12 cellular contexts compared by ENCODE assay signal in genomic region chrX:130083107-130083490, GRCh38. TPM values are rescaled to one million over a fixed set of nuclear protein-coding genes. Genes with fewer than 3 reads are reported as not detected.
DNase-seq lines count a peak whose midpoint lies in the region; ATAC-seq, FAIRE-seq and TF ChIP-seq lines count a peak whose summit lies in the region.
"Had no signal": no experiment of that assay in that cellular context is flagged by ENCODE, and none has a peak within 500 bp of the region (broad histone marks: within the 10 kb centered on the region; RNA-seq: fewer than 3 reads in every experiment).

No MANE protein-coding gene starts in this region.

- H3K4me1 ChIP-seq in K562 (replicated peaks in 1 of 2; ENCODE audit: control insufficient read depth in 2 of 2, insufficient read depth in 2 of 2, low read length in 2 of 2), result peaks cover 61 to 62% of the 10 kb centered on the region in 2 experiments
- peaks cover 14% of the 10 kb centered on the region for H3K4me1 ChIP-seq in osteoblast (ENCODE audit: insufficient read depth, low read length)
- H3K4me1 ChIP-seq: parathyroid adenoma, testis had no signal

- H3K27ac ChIP-seq in KOPT-K1 (ENCODE audit: low read depth, low read length, poor library complexity, severe bottlenecking), result peak overlapping the region; percentile 88
- peak overlapping the region; percentile 78 for H3K27ac ChIP-seq in K562 (ENCODE audit: extremely low read depth, low read depth, low read length)
- no peak overlapping the region for H3K27ac ChIP-seq in osteoblast (ENCODE audit: low read depth, low read length)
- H3K27ac ChIP-seq: parathyroid adenoma, testis had no signal

- no peak overlapping the region; a peak in 1 of 4 replicates for H3K9ac ChIP-seq in K562 (ENCODE audit: insufficient read depth in 1 of 2, low read depth in 2 of 2, low read length in 2 of 2)
- H3K9ac ChIP-seq: parathyroid adenoma had no signal

- intact Hi-C loops in K562 (cut with micrococcal nuclease), result loop anchor here (5.0 kb wide), 1 partner anchor 89 kb away; the partner anchor contains the start of gene RAB33A

- DNase-seq in ELF-1 (ENCODE audit: low read depth, low spot score), result peak; percentile 71
- peak; percentile 49 to 63 (median 50) for DNase-seq in K562 (ENCODE audit: extremely low read depth in 1 of 4, low spot score in 3 of 4)
- DNase-seq in osteoblast (ENCODE audit: insufficient read length, low spot score, missing footprints), result peak; percentile 17
- no peak for DNase-seq in NCI-H187 treated with DMSO at 0.1 percent for 48 hours (lab: John Stamatoyannopoulos, UW)
- DNase-seq: activated CD4-positive, CD25-positive, alpha-beta regulatory T cell treated with anti-CD3 and anti-CD28 coated beads, Interleukin-2, amount 50 U/mL, for 72 hours; anterior cingulate cortex; testis had no signal

- peaks cover 70% of the 10 kb centered on the region for H3K79me2 ChIP-seq in K562 (ENCODE audit: control insufficient read depth, insufficient read depth, low read length)
- H3K79me2 ChIP-seq in osteoblast (ENCODE audit: insufficient read depth, low read length), result peaks cover 48% of the 10 kb centered on the region
- H3K79me2 ChIP-seq: parathyroid adenoma had no signal

- FAIRE-seq in K562 (lab: Jason Lieb, UNC), result no peak
- FAIRE-seq: keratinocyte had no signal

- WGBS in K562 (ENCODE audit: insufficient coverage, low coverage, missing lambda C conversion rate), result 0% methylated on average over 3 of the region's 7 CpGs

- no peaks in the 10 kb centered on the region for H3K27me3 ChIP-seq in K562 (ENCODE audit: control insufficient read depth in 2 of 2, insufficient read depth in 2 of 2, low read length in 2 of 2)
- H3K27me3 ChIP-seq in osteoblast (ENCODE audit: insufficient read depth, low read length), result no peaks in the 10 kb centered on the region
- H3K27me3 ChIP-seq: testis had no signal

- BruUV-seq in K562 (replicated peaks; lab: Mats Ljungman, UMichigan), result no TSS peak

- peak overlapping the region; percentile 72 for H3K4me2 ChIP-seq in K562 (ENCODE audit: insufficient read depth, low read length)
- no peak overlapping the region for H3K4me2 ChIP-seq in osteoblast (ENCODE audit: insufficient read depth, low read length)

- CTCF ChIA-PET in K562 (lab: Yijun Ruan, JAX; ENCODE audit: low intra/inter-chr PET ratio), result no interaction called here

- POLR2A ChIA-PET in K562 (lab: Yijun Ruan, JAX), result no interaction called here

- 0 out of 2 replicates have a peak, but pooled peaks cover 4% of the 10 kb centered on the region for H4K20me1 ChIP-seq in K562 (replicated peaks; ENCODE audit: control insufficient read depth, insufficient read depth, low read length)
- H4K20me1 ChIP-seq in osteoblast (ENCODE audit: insufficient read depth, low read length), result peaks cover 18% of the 10 kb centered on the region

- H3K9me1 ChIP-seq in K562 (ENCODE audit: control insufficient read depth, insufficient read depth, low read length), result peaks cover 8% of the 10 kb centered on the region

- H3K4me3 ChIP-seq in K562 (no peak overlapping the region; the same call in 1 of the 2 replicates), osteoblast (ENCODE audit: insufficient read depth, low read length) (no peak overlapping the region)
- H3K4me3 ChIP-seq: testis had no signal

- no peak for TF ChIP-seq EP300 in K562 (IDR thresholded peaks at IDR 0.05; ENCODE audit: low read length)

- in situ Hi-C loops in K562 (cut with MboI), result no loop called here

- TF ChIP-seq CTCF in K562 (IDR thresholded peaks at IDR 0.05 in 2 of 3, conservative IDR thresholded peaks at IDR 0.05 in 1 of 3; ENCODE audit: insufficient read depth in 2 of 3, low read depth in 1 of 3, low read length in 3 of 3), result no peak
- no peak for TF ChIP-seq CTCF in osteoblast (IDR thresholded peaks at IDR 0.05; ENCODE audit: extremely low read depth, low read depth, low read length)

- H2AFZ ChIP-seq in K562 (ENCODE audit: low read depth, low read length) (no peak overlapping the region), osteoblast (ENCODE audit: low read length) (no peak overlapping the region)
- H2AFZ ChIP-seq: parathyroid adenoma had no signal

- ATAC-seq in K562, result peak; percentile 34
- no peak for ATAC-seq in HG02759 (IDR thresholded peaks at IDR 0.05; ENCODE audit: unreplicated experiment)
- no peak for ATAC-seq in HG02571 (IDR thresholded peaks at IDR 0.05; ENCODE audit: unreplicated experiment)

- no peak for TF ChIP-seq POLR2A in K562 (conservative IDR thresholded peaks at IDR 0.05)

- H3K36me3 ChIP-seq in KOPT-K1 (ENCODE audit: insufficient read depth, low read length) (no peaks in the 10 kb centered on the region), K562 (ENCODE audit: control insufficient read depth, insufficient read depth, low read length) (peaks cover 62% of the 10 kb centered on the region; the same call in 2 of the 3 replicates), osteoblast (ENCODE audit: insufficient read depth, low read length) (no peaks in the 10 kb centered on the region)

- no peak for TF ChIP-seq RAD21 in K562 (CRISPR knock-in tag; conservative IDR thresholded peaks at IDR 0.05 in 1 of 2, IDR thresholded peaks at IDR 0.05 in 1 of 2)

- H3K9me3 ChIP-seq in KOPT-K1 (ENCODE audit: insufficient read depth, low read length, poor library complexity, severe bottlenecking), result no peaks in the 10 kb centered on the region
- no peaks in the 10 kb centered on the region for H3K9me3 ChIP-seq in K562 (replicated peaks; ENCODE audit: control insufficient read depth, insufficient read depth, low read depth, low read length)
- H3K9me3 ChIP-seq in osteoblast (ENCODE audit: low read depth, low read length), result no peaks in the 10 kb centered on the region
- H3K9me3 ChIP-seq: testis had no signal

TF ChIP-seq in K562, 482 proteins besides CTCF, POLR2A, EP300 and RAD21 (continues in another document):
- TF ChIP-seq, protein P1, sequence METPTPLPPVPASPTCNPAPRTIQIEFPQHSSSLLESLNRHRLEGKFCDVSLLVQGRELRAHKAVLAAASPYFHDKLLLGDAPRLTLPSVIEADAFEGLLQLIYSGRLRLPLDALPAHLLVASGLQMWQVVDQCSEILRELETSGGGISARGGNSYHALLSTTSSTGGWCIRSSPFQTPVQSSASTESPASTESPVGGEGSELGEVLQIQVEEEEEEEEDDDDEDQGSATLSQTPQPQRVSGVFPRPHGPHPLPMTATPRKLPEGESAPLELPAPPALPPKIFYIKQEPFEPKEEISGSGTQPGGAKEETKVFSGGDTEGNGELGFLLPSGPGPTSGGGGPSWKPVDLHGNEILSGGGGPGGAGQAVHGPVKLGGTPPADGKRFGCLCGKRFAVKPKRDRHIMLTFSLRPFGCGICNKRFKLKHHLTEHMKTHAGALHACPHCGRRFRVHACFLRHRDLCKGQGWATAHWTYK (CRISPR knock-in tag; IDR thresholded peaks at IDR 0.05), result no peak
- 0 out of 2 replicates have a peak, but pooled peaks have one; percentile 1 for TF ChIP-seq CBX1 (IDR thresholded peaks at IDR 0.05; ENCODE audit: low read depth)
- no peak for TF ChIP-seq BDP1 (IDR thresholded peaks at IDR 0.05; ENCODE audit: insufficient read depth, insufficient read length)
- TF ChIP-seq ZKSCAN8 (CRISPR knock-in tag; IDR thresholded peaks at IDR 0.05), result no peak
- TF ChIP-seq HDAC3 (IDR thresholded peaks at IDR 0.05; ENCODE audit: borderline replicate concordance, partially characterized antibody), result no peak
- TF ChIP-seq RUNX1 (IDR thresholded peaks at IDR 0.05; ENCODE audit: low read depth), result no peak
- TF ChIP-seq, protein P2, sequence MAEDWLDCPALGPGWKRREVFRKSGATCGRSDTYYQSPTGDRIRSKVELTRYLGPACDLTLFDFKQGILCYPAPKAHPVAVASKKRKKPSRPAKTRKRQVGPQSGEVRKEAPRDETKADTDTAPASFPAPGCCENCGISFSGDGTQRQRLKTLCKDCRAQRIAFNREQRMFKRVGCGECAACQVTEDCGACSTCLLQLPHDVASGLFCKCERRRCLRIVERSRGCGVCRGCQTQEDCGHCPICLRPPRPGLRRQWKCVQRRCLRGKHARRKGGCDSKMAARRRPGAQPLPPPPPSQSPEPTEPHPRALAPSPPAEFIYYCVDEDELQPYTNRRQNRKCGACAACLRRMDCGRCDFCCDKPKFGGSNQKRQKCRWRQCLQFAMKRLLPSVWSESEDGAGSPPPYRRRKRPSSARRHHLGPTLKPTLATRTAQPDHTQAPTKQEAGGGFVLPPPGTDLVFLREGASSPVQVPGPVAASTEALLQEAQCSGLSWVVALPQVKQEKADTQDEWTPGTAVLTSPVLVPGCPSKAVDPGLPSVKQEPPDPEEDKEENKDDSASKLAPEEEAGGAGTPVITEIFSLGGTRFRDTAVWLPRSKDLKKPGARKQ (CRISPR knock-in tag; IDR thresholded peaks at IDR 0.05), result no peak
- TF ChIP-seq KLF16 (IDR thresholded peaks at IDR 0.05), result no peak

RNA-seq across cellular contexts. Expression of gene ELF4, which starts 27.2 kb away (rescaled TPM):
- 17.7 and 35.6 TPM in 2 replicates for total RNA-seq in K562 (2011; cell fraction: chromatin; rRNA removed; ENCODE audit: low replicate concordance)
- total RNA-seq in K562 (2011; cell fraction: nucleolus; rRNA removed), result 19.2 and 22.7 TPM in 2 replicates
- total RNA-seq in K562 (2011; cell fraction: nucleoplasm; rRNA removed), result 24.8 and 30.9 TPM in 2 replicates
- total RNA-seq in K562 (2014; rRNA removed) (28.6 and 41.1 TPM in 2 replicates), K562 (2014; rRNA removed; fragmentation: Illumina TruSeq; extraction: Trizol) (17.6 and 18.3 TPM in 2 replicates), K562 (2015; rRNA removed; fragmentation: Illumina TruSeq; extraction: Trizol) (24.8 and 26.3 TPM in 2 replicates), K562 (2021) (43.9 and 47.7 TPM in 2 replicates), osteoblast (24.8 and 25.0 TPM in 2 replicates)
- polyA plus RNA-seq in K562 (2011; rRNA removed) (29.2 and 33.4 TPM in 2 replicates), K562 (2014; fragmentation: Illumina TruSeq; extraction: Trizol) (50.7 and 55.8 TPM in 2 replicates), K562 (2014; fragmentation: Nextera tagmentation; extraction: Ambion mirVana) (1 to 10 TPM; 5.9 to 7.3 TPM), K562 (2014; rRNA removed) (25.2 and 28.4 TPM in 2 replicates)
- 39.7 and 49.3 TPM in 2 replicates for polyA plus RNA-seq in K562 (2011; cell fraction: cytosol; rRNA removed)
- 24.3 and 33.0 TPM in 2 replicates for polyA plus RNA-seq in K562 (2011; cell fraction: nucleus; rRNA removed)
- 38.6 and 52.6 TPM in 2 replicates for polyA plus RNA-seq in K562 (2012)
- polyA minus RNA-seq in K562 (2011; rRNA and poly(A)+ RNA removed), result 35.0 and 38.5 TPM in 2 replicates
- 38.8 and 40.9 TPM in 2 replicates for polyA minus RNA-seq in K562 (2011; cell fraction: cytosol; rRNA and poly(A)+ RNA removed)
- 8.9 and 10.8 TPM in 2 replicates for polyA minus RNA-seq in K562 (2011; cell fraction: nucleus; rRNA and poly(A)+ RNA removed)
